ENCODE assay signal across 8 cellular contexts in genomic region chr12:49189731-49190314, GRCh38. TPM values are rescaled to one million over a fixed set of nuclear protein-coding genes. Genes with fewer than 3 reads are reported as not detected.
DNase-seq lines count a peak whose midpoint lies in the region; FAIRE-seq and TF ChIP-seq lines count a peak whose summit lies in the region.

No MANE protein-coding gene starts in this region.

- peaks cover 13% of the 10 kb centered on the region for H3K36me3 ChIP-seq in CD8-positive, alpha-beta memory T cell (ENCODE audit: insufficient read depth, low read length)

- peak overlapping the region in 5 of 7 donors; percentile 97 to 99 (median 99) for H3K4me3 Mint-ChIP-seq in CD8-positive, alpha-beta memory T cell
- peak overlapping the region; percentile 93 for H3K4me3 Mint-ChIP-seq in osteocyte (ENCODE audit: unreplicated experiment)

- no peaks in the 10 kb centered on the region for H3K27me3 ChIP-seq in CD8-positive, alpha-beta memory T cell (ENCODE audit: insufficient read depth, low read length, poor library complexity, severe bottlenecking)

- CTCF ChIA-PET in CD8-positive, alpha-beta memory T cell (lab: Charles Lee), result interaction anchor here (1.6 to 3.9 kb wide), 5 partner anchors 43 to 102 kb away, joined by 4 to 39 read pairs (median 12); partner anchors contain the start of genes LMBR1L and TUBA1B

- H3K27ac Mint-ChIP-seq in CD8-positive, alpha-beta memory T cell, result peak overlapping the region; percentile 97 to 100 (median 98)
- peak overlapping the region; percentile 99 for H3K27ac Mint-ChIP-seq in osteocyte (ENCODE audit: unreplicated experiment)

- FAIRE-seq in GM19239 (lab: Jason Lieb, UNC), result no peak

- peaks cover 7 to 36% (median 8%) of the 10 kb centered on the region in 3 donors for H3K36me3 Mint-ChIP-seq in CD8-positive, alpha-beta memory T cell
- peaks cover 25% of the 10 kb centered on the region for H3K36me3 Mint-ChIP-seq in osteocyte (ENCODE audit: unreplicated experiment)

- H3K9me3 ChIP-seq in CD8-positive, alpha-beta memory T cell (ENCODE audit: low read length), result no peaks in the 10 kb centered on the region

- H3K4me3 ChIP-seq in CD8-positive, alpha-beta memory T cell (ENCODE audit: low read length), result no peak overlapping the region
- peak overlapping the region; percentile 81 for H3K4me3 ChIP-seq in coronary artery

- H3K4me1 Mint-ChIP-seq in CD8-positive, alpha-beta memory T cell, result peaks cover 25 to 37% (median 32%) of the 10 kb centered on the region in 3 donors
- peaks cover 27% of the 10 kb centered on the region for H3K4me1 Mint-ChIP-seq in osteocyte (ENCODE audit: unreplicated experiment)

- no peak for DNase-seq in CD8-positive, alpha-beta memory T cell
- DNase-seq in NCI-H2171 (lab: John Stamatoyannopoulos, UW) (peak; percentile 43), coronary artery (ENCODE audit: low spot score) (no peak), osteocyte (ENCODE audit: extremely low spot score, unreplicated experiment) (peak; percentile 5), OCI-M2 (lab: John Stamatoyannopoulos, UW; ENCODE audit: unreplicated experiment) (no peak), NCI-H2196 treated with DMSO at 0.1 percent for 48 hours (lab: John Stamatoyannopoulos, UW; ENCODE audit: unreplicated experiment) (no peak), GM19239 (ENCODE audit: insufficient read length, low spot score) (no peak)
- DNase-seq in stimulated activated CD8-positive, alpha-beta memory T cell treated with anti-CD3 and anti-CD28 coated beads, Interleukin-4, amount 100 ng/mL, for 48 hours, result no peak

- TF ChIP-seq CTCF in coronary artery (IDR thresholded peaks at IDR 0.05) (no peak), osteocyte (IDR thresholded peaks at IDR 0.05) (no peak)

- H3K27ac ChIP-seq in CD8-positive, alpha-beta memory T cell (ENCODE audit: low read depth, low read length), result peak overlapping the region; percentile 97
- peak overlapping the region; percentile 95 to 100 for H3K27ac ChIP-seq in coronary artery

- peaks cover 18% of the 10 kb centered on the region for H3K4me1 ChIP-seq in CD8-positive, alpha-beta memory T cell (ENCODE audit: insufficient read depth, low read length)

- POLR2A ChIA-PET in CD8-positive, alpha-beta memory T cell (lab: Charles Lee), result interaction anchor here (0.6 to 4.1 kb wide), 7 partner anchors 12 to 508 kb away, joined by 3 to 133 read pairs (median 6); partner anchors contain the start of genes KANSL2, LMBR1L and TUBA1B

- peaks cover 0 to 11% of the 10 kb centered on the region in 2 donors for H3K27me3 Mint-ChIP-seq in CD8-positive, alpha-beta memory T cell
- no peaks in the 10 kb centered on the region for H3K27me3 Mint-ChIP-seq in osteocyte (ENCODE audit: unreplicated experiment)

- no peaks in the 10 kb centered on the region for H3K9me3 Mint-ChIP-seq in CD8-positive, alpha-beta memory T cell
- no peaks in the 10 kb centered on the region for H3K9me3 Mint-ChIP-seq in osteocyte (ENCODE audit: unreplicated experiment)

RNA-seq across cellular contexts. Expression of gene TUBA1A, which starts 0.9 kb away (rescaled TPM):
- total RNA-seq in CD8-positive, alpha-beta memory T cell, result 10 to 100 TPM; 67.8 to 70.4 TPM
- polyA plus RNA-seq in CD8-positive, alpha-beta memory T cell, result 167 TPM
- total RNA-seq in osteocyte, result 466 and 471 TPM in 2 replicates

RNA-seq across cellular contexts. Expression of gene TUBA1B, which starts 58.6 kb away (rescaled TPM):
- 1,000 to 10,000 TPM; 2,435 to 2,464 TPM for total RNA-seq in CD8-positive, alpha-beta memory T cell
- polyA plus RNA-seq in CD8-positive, alpha-beta memory T cell, result 378 TPM
- 497 and 503 TPM in 2 replicates for total RNA-seq in osteocyte

Comparison
In these comparisons a context has a peak if more than half of its experiments do, and no peak if none do; other contexts are left out.
1. DNase-seq: peak in NCI-H2171 (single experiment) and osteocyte (single experiment); none in CD8-positive, alpha-beta memory T cell (0 of 5), coronary artery (single experiment), OCI-M2 (single experiment), NCI-H2196 treated with DMSO at 0.1 percent for 48 hours (single experiment), GM19239 (single experiment) and stimulated activated CD8-positive, alpha-beta memory T cell treated with anti-CD3 and anti-CD28 coated beads, Interleukin-4, amount 100 ng/mL, for 48 hours (single experiment).